10 cellular contexts compared by ENCODE assay signal in genomic region chr2:134683561-134684112, GRCh38. TPM values are rescaled to one million over a fixed set of nuclear protein-coding genes. Genes with fewer than 3 reads are reported as not detected.
DNase-seq lines count a peak whose midpoint lies in the region; ATAC-seq, FAIRE-seq and TF ChIP-seq lines count a peak whose summit lies in the region.
"Had no signal": no experiment of that assay in that cellular context is flagged by ENCODE, and none has a peak within 500 bp of the region (broad histone marks: within the 10 kb centered on the region; RNA-seq: fewer than 3 reads in every experiment).

No MANE protein-coding gene starts in this region.

- intact Hi-C loops in pancreas (cut with DNase I) = no loop called here

- no peak overlapping the region for H2AFZ ChIP-seq in MM.1S (ENCODE audit: low read length)

- peaks cover 3% of the 10 kb centered on the region for H3K9me3 Mint-ChIP-seq in T-helper 1 cell treated with Interleukin-12 subunit alpha and Interleukin-12 subunit beta and Interleukin-4 antibody, amounts not matched to agents 30 μg/mL and 1 μg/mL, for 36 hours
- no peaks in the 10 kb centered on the region for H3K9me3 Mint-ChIP-seq in nephron progenitor cell

- TF ChIP-seq CTCF in pancreas (IDR thresholded peaks at IDR 0.05) (no peak), nephron progenitor cell (IDR thresholded peaks at IDR 0.05) (no peak), MM.1S (IDR thresholded peaks at IDR 0.05; ENCODE audit: low read length) (no peak), GM13976 (IDR thresholded peaks at IDR 0.05; ENCODE audit: borderline replicate concordance, control extremely low read depth, extremely low read depth, insufficient read depth, missing control alignments) (no peak)

- no peak overlapping the region for H3K4me2 ChIP-seq in MM.1S (ENCODE audit: low read depth, low read length)

- ATAC-seq in HG02884 (IDR thresholded peaks at IDR 0.05; ENCODE audit: unreplicated experiment) (peak; percentile 87), pancreas (peak; percentile 86 to 92 (median 90))

- H4K20me1 ChIP-seq in MM.1S (ENCODE audit: insufficient read depth, low read length) = no peaks in the 10 kb centered on the region

- H3K27ac ChIP-seq in pancreas (peak overlapping the region; percentile 54 to 89 (median 80)), MM.1S (ENCODE audit: low read length) (no peak overlapping the region)
- H3K27ac ChIP-seq: thyroid gland had no signal

- no peaks in the 10 kb centered on the region for H3K27me3 ChIP-seq in pancreas
- no peaks in the 10 kb centered on the region for H3K27me3 ChIP-seq in MM.1S (replicated peaks; ENCODE audit: insufficient read depth, low read length)
- H3K27me3 ChIP-seq: thyroid gland had no signal

- H3K79me2 ChIP-seq in MM.1S (ENCODE audit: low read length) = no peaks in the 10 kb centered on the region

- no peak overlapping the region for H3K4me3 ChIP-seq in pancreas
- no peak overlapping the region for H3K4me3 ChIP-seq in MM.1S (ENCODE audit: low read length)
- H3K4me3 ChIP-seq: thyroid gland had no signal

- 9 to 10% methylated on average over 2 of the region's 2 CpGs for WGBS in pancreas, 2 donors

- H3K36me3 Mint-ChIP-seq in T-helper 1 cell treated with Interleukin-12 subunit alpha and Interleukin-12 subunit beta and Interleukin-4 antibody, amounts not matched to agents 30 μg/mL and 1 μg/mL, for 36 hours (ENCODE audit: low read depth) = peaks cover 4% of the 10 kb centered on the region
- no peaks in the 10 kb centered on the region for H3K36me3 Mint-ChIP-seq in nephron progenitor cell (ENCODE audit: low read depth)

- peaks cover 25% of the 10 kb centered on the region for H3K4me1 Mint-ChIP-seq in T-helper 1 cell treated with Interleukin-12 subunit alpha and Interleukin-12 subunit beta and Interleukin-4 antibody, amounts not matched to agents 30 μg/mL and 1 μg/mL, for 36 hours (ENCODE audit: low read depth)
- peaks cover 20% of the 10 kb centered on the region for H3K4me1 Mint-ChIP-seq in nephron progenitor cell

- H3K27ac Mint-ChIP-seq in T-helper 1 cell treated with Interleukin-12 subunit alpha and Interleukin-12 subunit beta and Interleukin-4 antibody, amounts not matched to agents 30 μg/mL and 1 μg/mL, for 36 hours = peak overlapping the region; percentile 49
- no peak overlapping the region for H3K27ac Mint-ChIP-seq in nephron progenitor cell

- DNase-seq in NK-92 treated with Interleukin-12 subunit alpha and Interleukin-12 subunit beta, amount 100 ng/mL, for 24 hours (lab: John Stamatoyannopoulos, UW) = peak; percentile 24
- DNase-seq in NK-92 (lab: John Stamatoyannopoulos, UW; ENCODE audit: unreplicated experiment) (no peak), pancreas (peak in 3 of 6 donors; percentile 66 to 81 (median 74)), nephron progenitor cell (no peak), MM.1S (no peak), GM13976 (ENCODE audit: low spot score) (no peak)
- DNase-seq: thyroid gland had no signal

- FAIRE-seq in pancreas (lab: Jason Lieb, UNC) = no peak
- FAIRE-seq: A204.1 had no signal

- in situ Hi-C loops in GM13976 (cut with MboI; ENCODE audit: low sequenced_read_pairs, unreplicated experiment) = no loop called here

- peaks cover 32 to 77% (median 47%) of the 10 kb centered on the region in 3 donors for H3K4me1 ChIP-seq in pancreas
- no peaks in the 10 kb centered on the region for H3K4me1 ChIP-seq in MM.1S (ENCODE audit: low read length)
- H3K4me1 ChIP-seq: thyroid gland had no signal

- H3K27me3 Mint-ChIP-seq in T-helper 1 cell treated with Interleukin-12 subunit alpha and Interleukin-12 subunit beta and Interleukin-4 antibody, amounts not matched to agents 30 μg/mL and 1 μg/mL, for 36 hours (ENCODE audit: low read depth) = peaks cover 8% of the 10 kb centered on the region
- H3K27me3 Mint-ChIP-seq in nephron progenitor cell (ENCODE audit: low read depth, poor library complexity) = peaks cover 8% of the 10 kb centered on the region

- H3K9me2 ChIP-seq in MM.1S (replicated peaks; ENCODE audit: insufficient read depth, low read length) = no peaks in the 10 kb centered on the region

- no peak overlapping the region for H3K4me3 Mint-ChIP-seq in T-helper 1 cell treated with Interleukin-12 subunit alpha and Interleukin-12 subunit beta and Interleukin-4 antibody, amounts not matched to agents 30 μg/mL and 1 μg/mL, for 36 hours
- H3K4me3 Mint-ChIP-seq in nephron progenitor cell = no peak overlapping the region

- H3K36me3 ChIP-seq in pancreas (no peaks in the 10 kb centered on the region), MM.1S (replicated peaks; ENCODE audit: insufficient read depth, low read length) (no peaks in the 10 kb centered on the region)
- H3K36me3 ChIP-seq: thyroid gland had no signal

- H3K9me3 ChIP-seq in pancreas (no peaks in the 10 kb centered on the region), MM.1S (replicated peaks; ENCODE audit: insufficient read depth, low read length) (no peaks in the 10 kb centered on the region)
- H3K9me3 ChIP-seq: thyroid gland had no signal

- H3F3A ChIP-seq in MM.1S (ENCODE audit: insufficient read depth, low read length) = no peaks in the 10 kb centered on the region

- no peak overlapping the region for H3K9ac ChIP-seq in MM.1S (ENCODE audit: low read length)

RNA-seq across cellular contexts. Expression of gene TMEM163, which starts 35.2 kb away (rescaled TPM):
- 10 to 100 TPM; 14.8 to 30.5 (median 19.9) TPM for total RNA-seq in pancreas
- 10 to 100 TPM; 20.3 to 25.2 TPM for polyA plus RNA-seq in pancreas
